ENCODE assay signal across 1 cellular context in genomic region chr9:29211681-29212589, GRCh38.
TF ChIP-seq lines count a peak whose summit lies in the region.

No MANE protein-coding gene starts in this region.

TF ChIP-seq in HepG2, 621 proteins besides CTCF, POLR2A, EP300 and RAD21 (continued from another document and continues in another):
- TF ChIP-seq, protein P1, sequence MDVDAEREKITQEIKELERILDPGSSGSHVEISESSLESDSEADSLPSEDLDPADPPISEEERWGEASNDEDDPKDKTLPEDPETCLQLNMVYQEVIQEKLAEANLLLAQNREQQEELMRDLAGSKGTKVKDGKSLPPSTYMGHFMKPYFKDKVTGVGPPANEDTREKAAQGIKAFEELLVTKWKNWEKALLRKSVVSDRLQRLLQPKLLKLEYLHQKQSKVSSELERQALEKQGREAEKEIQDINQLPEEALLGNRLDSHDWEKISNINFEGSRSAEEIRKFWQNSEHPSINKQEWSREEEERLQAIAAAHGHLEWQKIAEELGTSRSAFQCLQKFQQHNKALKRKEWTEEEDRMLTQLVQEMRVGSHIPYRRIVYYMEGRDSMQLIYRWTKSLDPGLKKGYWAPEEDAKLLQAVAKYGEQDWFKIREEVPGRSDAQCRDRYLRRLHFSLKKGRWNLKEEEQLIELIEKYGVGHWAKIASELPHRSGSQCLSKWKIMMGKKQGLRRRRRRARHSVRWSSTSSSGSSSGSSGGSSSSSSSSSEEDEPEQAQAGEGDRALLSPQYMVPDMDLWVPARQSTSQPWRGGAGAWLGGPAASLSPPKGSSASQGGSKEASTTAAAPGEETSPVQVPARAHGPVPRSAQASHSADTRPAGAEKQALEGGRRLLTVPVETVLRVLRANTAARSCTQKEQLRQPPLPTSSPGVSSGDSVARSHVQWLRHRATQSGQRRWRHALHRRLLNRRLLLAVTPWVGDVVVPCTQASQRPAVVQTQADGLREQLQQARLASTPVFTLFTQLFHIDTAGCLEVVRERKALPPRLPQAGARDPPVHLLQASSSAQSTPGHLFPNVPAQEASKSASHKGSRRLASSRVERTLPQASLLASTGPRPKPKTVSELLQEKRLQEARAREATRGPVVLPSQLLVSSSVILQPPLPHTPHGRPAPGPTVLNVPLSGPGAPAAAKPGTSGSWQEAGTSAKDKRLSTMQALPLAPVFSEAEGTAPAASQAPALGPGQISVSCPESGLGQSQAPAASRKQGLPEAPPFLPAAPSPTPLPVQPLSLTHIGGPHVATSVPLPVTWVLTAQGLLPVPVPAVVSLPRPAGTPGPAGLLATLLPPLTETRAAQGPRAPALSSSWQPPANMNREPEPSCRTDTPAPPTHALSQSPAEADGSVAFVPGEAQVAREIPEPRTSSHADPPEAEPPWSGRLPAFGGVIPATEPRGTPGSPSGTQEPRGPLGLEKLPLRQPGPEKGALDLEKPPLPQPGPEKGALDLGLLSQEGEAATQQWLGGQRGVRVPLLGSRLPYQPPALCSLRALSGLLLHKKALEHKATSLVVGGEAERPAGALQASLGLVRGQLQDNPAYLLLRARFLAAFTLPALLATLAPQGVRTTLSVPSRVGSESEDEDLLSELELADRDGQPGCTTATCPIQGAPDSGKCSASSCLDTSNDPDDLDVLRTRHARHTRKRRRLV (CRISPR knock-in tag; IDR thresholded peaks at IDR 0.05), result no peak
- no peak for TF ChIP-seq ZNF775 (CRISPR knock-in tag; IDR thresholded peaks at IDR 0.05; ENCODE audit: borderline replicate concordance)
- TF ChIP-seq ZFX (CRISPR knock-in tag; IDR thresholded peaks at IDR 0.05; ENCODE audit: low read depth), result no peak
- TF ChIP-seq HIVEP1 (CRISPR knock-in tag; IDR thresholded peaks at IDR 0.05), result no peak
- TF ChIP-seq THAP9 (CRISPR knock-in tag; IDR thresholded peaks at IDR 0.05; ENCODE audit: borderline replicate concordance), result no peak
- TF ChIP-seq PRPF4 (IDR thresholded peaks at IDR 0.05; ENCODE audit: low read depth, low read length, poor library complexity, severe bottlenecking), result no peak
- no peak for TF ChIP-seq JUN (CRISPR knock-in tag; IDR thresholded peaks at IDR 0.05)
- peak; percentile 47 for TF ChIP-seq STAG1 (CRISPR knock-in tag; IDR thresholded peaks at IDR 0.05)
- TF ChIP-seq ISX (CRISPR knock-in tag; conservative IDR thresholded peaks at IDR 0.05), result no peak
- TF ChIP-seq, protein P2, sequence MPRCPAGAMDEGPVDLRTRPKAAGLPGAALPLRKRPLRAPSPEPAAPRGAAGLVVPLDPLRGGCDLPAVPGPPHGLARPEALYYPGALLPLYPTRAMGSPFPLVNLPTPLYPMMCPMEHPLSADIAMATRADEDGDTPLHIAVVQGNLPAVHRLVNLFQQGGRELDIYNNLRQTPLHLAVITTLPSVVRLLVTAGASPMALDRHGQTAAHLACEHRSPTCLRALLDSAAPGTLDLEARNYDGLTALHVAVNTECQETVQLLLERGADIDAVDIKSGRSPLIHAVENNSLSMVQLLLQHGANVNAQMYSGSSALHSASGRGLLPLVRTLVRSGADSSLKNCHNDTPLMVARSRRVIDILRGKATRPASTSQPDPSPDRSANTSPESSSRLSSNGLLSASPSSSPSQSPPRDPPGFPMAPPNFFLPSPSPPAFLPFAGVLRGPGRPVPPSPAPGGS (CRISPR knock-in tag; IDR thresholded peaks at IDR 0.05), result 0 out of 2 replicates have a peak, but pooled peaks have one; percentile 32
- no peak for TF ChIP-seq SNRNP70 (IDR thresholded peaks at IDR 0.05; ENCODE audit: low read depth, low read length)
- TF ChIP-seq ZNF704 (CRISPR knock-in tag; IDR thresholded peaks at IDR 0.05; ENCODE audit: borderline replicate concordance), result no peak
- TF ChIP-seq HES4 (CRISPR knock-in tag; IDR thresholded peaks at IDR 0.05; ENCODE audit: borderline replicate concordance), result 0 out of 2 replicates have a peak, but pooled peaks have one; percentile 43
- TF ChIP-seq ZNF234 (CRISPR knock-in tag; conservative IDR thresholded peaks at IDR 0.05), result no peak
- TF ChIP-seq, protein P3, sequence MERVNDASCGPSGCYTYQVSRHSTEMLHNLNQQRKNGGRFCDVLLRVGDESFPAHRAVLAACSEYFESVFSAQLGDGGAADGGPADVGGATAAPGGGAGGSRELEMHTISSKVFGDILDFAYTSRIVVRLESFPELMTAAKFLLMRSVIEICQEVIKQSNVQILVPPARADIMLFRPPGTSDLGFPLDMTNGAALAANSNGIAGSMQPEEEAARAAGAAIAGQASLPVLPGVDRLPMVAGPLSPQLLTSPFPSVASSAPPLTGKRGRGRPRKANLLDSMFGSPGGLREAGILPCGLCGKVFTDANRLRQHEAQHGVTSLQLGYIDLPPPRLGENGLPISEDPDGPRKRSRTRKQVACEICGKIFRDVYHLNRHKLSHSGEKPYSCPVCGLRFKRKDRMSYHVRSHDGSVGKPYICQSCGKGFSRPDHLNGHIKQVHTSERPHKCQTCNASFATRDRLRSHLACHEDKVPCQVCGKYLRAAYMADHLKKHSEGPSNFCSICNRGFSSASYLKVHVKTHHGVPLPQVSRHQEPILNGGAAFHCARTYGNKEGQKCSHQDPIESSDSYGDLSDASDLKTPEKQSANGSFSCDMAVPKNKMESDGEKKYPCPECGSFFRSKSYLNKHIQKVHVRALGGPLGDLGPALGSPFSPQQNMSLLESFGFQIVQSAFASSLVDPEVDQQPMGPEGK (CRISPR knock-in tag; IDR thresholded peaks at IDR 0.05), result peak; percentile 65
- TF ChIP-seq ZNF574 (CRISPR knock-in tag; IDR thresholded peaks at IDR 0.05), result 0 out of 2 replicates have a peak, but pooled peaks have one; percentile 28
- TF ChIP-seq ZNF563 (CRISPR knock-in tag; IDR thresholded peaks at IDR 0.05), result 0 out of 2 replicates have a peak, but pooled peaks have one; percentile 33
- peak; percentile 72; the same call in 1 of the 2 replicates for TF ChIP-seq KDM2A (CRISPR knock-in tag; IDR thresholded peaks at IDR 0.05; ENCODE audit: borderline replicate concordance, low read depth)
- no peak for TF ChIP-seq GPN1 (CRISPR knock-in tag; IDR thresholded peaks at IDR 0.05; ENCODE audit: borderline replicate concordance)
- no peak for TF ChIP-seq RFX5 (IDR thresholded peaks at IDR 0.05; ENCODE audit: low read depth, low read length)
- peak; percentile 54; the same call in 1 of the 2 replicates for TF ChIP-seq GABPB1 (CRISPR knock-in tag; IDR thresholded peaks at IDR 0.05)
- no peak for TF ChIP-seq ZNF430 (CRISPR knock-in tag; IDR thresholded peaks at IDR 0.05)
- no peak for TF ChIP-seq MXI1 (IDR thresholded peaks at IDR 0.05; ENCODE audit: borderline replicate concordance, low read depth, low read length)
- TF ChIP-seq ZNF777 (CRISPR knock-in tag; IDR thresholded peaks at IDR 0.05), result 0 out of 2 replicates have a peak, but pooled peaks have one; percentile 27
- TF ChIP-seq HDAC1 (CRISPR knock-in tag; IDR thresholded peaks at IDR 0.05), result no peak
- TF ChIP-seq ZNF3 (CRISPR knock-in tag; IDR thresholded peaks at IDR 0.05), result no peak
- no peak for TF ChIP-seq ZNF761 (CRISPR knock-in tag; conservative IDR thresholded peaks at IDR 0.05)
- no peak for TF ChIP-seq SAP130 (CRISPR knock-in tag; IDR thresholded peaks at IDR 0.05; ENCODE audit: low read depth)
- TF ChIP-seq ZBTB38 (CRISPR knock-in tag; IDR thresholded peaks at IDR 0.05), result no peak
- peak; percentile 47; the same call in 1 of the 2 replicates for TF ChIP-seq ZXDC (CRISPR knock-in tag; IDR thresholded peaks at IDR 0.05)
- TF ChIP-seq ZNF513 (CRISPR knock-in tag; conservative IDR thresholded peaks at IDR 0.05), result no peak
- TF ChIP-seq ARNT2 (CRISPR knock-in tag; IDR thresholded peaks at IDR 0.05; ENCODE audit: low read depth), result 0 out of 2 replicates have a peak, but pooled peaks have one; percentile 55
- no peak for TF ChIP-seq ZBTB14 (CRISPR knock-in tag; IDR thresholded peaks at IDR 0.05)
